Comparison of ENCODE assay signal across 10 cellular contexts in the genomic region with DNA sequence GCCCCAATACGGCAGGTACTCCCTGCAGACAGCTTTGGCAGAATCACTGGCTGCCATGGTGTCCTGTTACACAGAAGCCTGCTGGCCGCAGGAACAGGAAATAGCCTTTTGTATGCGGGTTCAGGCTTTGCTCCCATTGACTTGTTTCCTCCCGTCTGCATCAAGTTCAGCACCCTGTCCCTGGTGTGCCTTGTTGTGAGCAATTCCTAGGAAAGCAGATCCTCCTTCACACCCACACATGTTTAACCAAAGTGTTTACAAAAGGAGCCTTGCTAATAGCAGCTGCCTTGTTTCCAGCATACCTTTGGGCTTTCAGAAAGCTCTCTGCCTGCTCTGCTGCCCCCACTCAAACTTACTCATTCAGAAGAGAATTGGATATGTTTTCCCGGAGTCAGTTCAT.
DNase-seq lines count a peak whose midpoint lies in the region; ATAC-seq, FAIRE-seq and TF ChIP-seq lines count a peak whose summit lies in the region.
"Had no signal": no experiment of that assay in that cellular context is flagged by ENCODE, and none has a peak within 500 bp of the region (broad histone marks: within the 10 kb centered on the region; RNA-seq: fewer than 3 reads in every experiment).

No MANE protein-coding gene starts in this region.

- ATAC-seq in HG03378 (IDR thresholded peaks at IDR 0.05; ENCODE audit: unreplicated experiment) (no peak), left cardiac atrium (no peak)

- H3K27ac Mint-ChIP-seq in astrocyte (ENCODE audit: unreplicated experiment), result peak overlapping the region; percentile 87
- H3K27ac Mint-ChIP-seq: memory B cell had no signal

- intact Hi-C loops in A673 (cut with micrococcal nuclease; ENCODE audit: unreplicated experiment) (no loop called here), head of caudate nucleus (cut with DNase I) (no loop called here), left cardiac atrium (cut with DNase I) (no loop called here)

- peak overlapping the region; percentile 8 for H3K9ac ChIP-seq in astrocyte (ENCODE audit: low read length)

- TF ChIP-seq CTCF in A673 (conservative IDR thresholded peaks at IDR 0.05; ENCODE audit: low read depth, low read length), result no peak
- TF ChIP-seq CTCF in HFF-Myc (IDR thresholded peaks at IDR 0.05; ENCODE audit: low read depth, low read length, missing control alignments), result no peak
- no peak for TF ChIP-seq CTCF in astrocyte (IDR thresholded peaks at IDR 0.05; ENCODE audit: insufficient read depth, low read depth, low read length)
- no peak for TF ChIP-seq CTCF in kidney epithelial cell (IDR thresholded peaks at IDR 0.05; ENCODE audit: insufficient read depth, low read length, poor library complexity, severe bottlenecking)

- H3K9me3 ChIP-seq in A673 (ENCODE audit: low read depth, low read length, poor library complexity, severe bottlenecking), result no peaks in the 10 kb centered on the region
- no peaks in the 10 kb centered on the region for H3K9me3 ChIP-seq in astrocyte (ENCODE audit: insufficient read depth, low read depth, low read length)

- FAIRE-seq in astrocyte (lab: Jason Lieb, UNC), result no peak

- peaks cover 12% of the 10 kb centered on the region for H3K79me2 ChIP-seq in astrocyte (ENCODE audit: insufficient read depth, low read length)

- H3K36me3 Mint-ChIP-seq in astrocyte (ENCODE audit: low read depth, unreplicated experiment), result peaks cover 23% of the 10 kb centered on the region
- H3K36me3 Mint-ChIP-seq: memory B cell had no signal

- BruUV-seq in A673 (replicated peaks; lab: Mats Ljungman, UMichigan), result no TSS peak

- H3K27ac ChIP-seq in A673 (ENCODE audit: low read depth, low read length, poor library complexity, severe bottlenecking), result no peak overlapping the region
- peak overlapping the region; percentile 22 for H3K27ac ChIP-seq in astrocyte (ENCODE audit: low read depth, low read length)

- H3K36me3 ChIP-seq in A673 (ENCODE audit: insufficient read depth, low read length, poor library complexity, severe bottlenecking) (no peaks in the 10 kb centered on the region), astrocyte (ENCODE audit: insufficient read depth, low read length) (peaks cover 6% of the 10 kb centered on the region), kidney epithelial cell (ENCODE audit: control insufficient read depth, insufficient read depth, low read length) (no peaks in the 10 kb centered on the region)

- H3K4me3 ChIP-seq in A673 (ENCODE audit: low read depth, low read length, poor library complexity, severe bottlenecking), result no peak overlapping the region
- H3K4me3 ChIP-seq in HFF-Myc (replicated peaks; ENCODE audit: low read depth, low read length), result no peak overlapping the region
- peak overlapping the region; percentile 25 for H3K4me3 ChIP-seq in astrocyte (ENCODE audit: insufficient read depth, low read depth, low read length)
- H3K4me3 ChIP-seq in kidney epithelial cell (ENCODE audit: low read depth, low read length), result no peak overlapping the region

- H3K4me3 Mint-ChIP-seq in astrocyte (ENCODE audit: unreplicated experiment), result peak overlapping the region; percentile 9
- H3K4me3 Mint-ChIP-seq: memory B cell had no signal

- no peaks in the 10 kb centered on the region for H3K27me3 ChIP-seq in A673 (replicated peaks; ENCODE audit: insufficient read depth, low read depth, low read length, poor library complexity)
- H3K27me3 ChIP-seq in astrocyte (ENCODE audit: insufficient read depth, low read length), result no peaks in the 10 kb centered on the region
- no peaks in the 10 kb centered on the region for H3K27me3 ChIP-seq in kidney epithelial cell (ENCODE audit: control insufficient read depth, insufficient read depth, low read length)

- CTCF ChIA-PET in A673 (lab: Charles Lee), result no interaction called here

- H3K27me3 Mint-ChIP-seq in astrocyte (ENCODE audit: low read depth, unreplicated experiment), result no peaks in the 10 kb centered on the region
- H3K27me3 Mint-ChIP-seq: memory B cell had no signal

- DNase-seq in A673 (ENCODE audit: low spot score) (peak; percentile 38), HFF-Myc (ENCODE audit: extremely low read depth, low read depth) (peak; percentile 97), astrocyte (ENCODE audit: low read depth) (peak; percentile 96), kidney epithelial cell (ENCODE audit: low read depth) (peak; percentile 78), head of caudate nucleus (no peak), left cardiac atrium (no peak)
- DNase-seq in stimulated activated CD4-positive, alpha-beta T cell treated with anti-CD3 and anti-CD28 coated beads, Interleukin-2, amount 100 ng/mL, for 48 hours, result no peak
- DNase-seq: stimulated activated naive CD4-positive, alpha-beta T cell treated with Interleukin-2 at 50 U/mL for 16 hours had no signal

- H3K9me3 Mint-ChIP-seq in astrocyte (ENCODE audit: unreplicated experiment), result no peaks in the 10 kb centered on the region
- H3K9me3 Mint-ChIP-seq: memory B cell had no signal

- POLR2A ChIA-PET in A673 (lab: Charles Lee; ENCODE audit: low non-redundant PET), result no interaction called here

- H3K4me2 ChIP-seq in astrocyte (ENCODE audit: low read length), result peak overlapping the region; percentile 75

- no peak overlapping the region for H2AFZ ChIP-seq in astrocyte (ENCODE audit: low read depth, low read length)

- H3K4me1 Mint-ChIP-seq in astrocyte (ENCODE audit: low read depth, unreplicated experiment), result peaks cover 25% of the 10 kb centered on the region
- H3K4me1 Mint-ChIP-seq: memory B cell had no signal

- H3K4me1 ChIP-seq in A673 (ENCODE audit: insufficient read depth, low read length, poor library complexity, severe bottlenecking) (peaks cover 7% of the 10 kb centered on the region), astrocyte (ENCODE audit: insufficient read depth, low read length) (peaks cover 21% of the 10 kb centered on the region)

- H4K20me1 ChIP-seq in astrocyte (ENCODE audit: insufficient read depth, low read length), result peaks cover 6% of the 10 kb centered on the region

Comparison
In these comparisons a context has a peak if more than half of its experiments do, and no peak if none do; other contexts are left out.
1. DNase-seq: peak in A673 (single experiment), HFF-Myc (single experiment), astrocyte (single experiment) and kidney epithelial cell (single experiment); none in stimulated activated CD4-positive, alpha-beta T cell treated with anti-CD3 and anti-CD28 coated beads, Interleukin-2, amount 100 ng/mL, for 48 hours (0 of 2), head of caudate nucleus (0 of 42) and left cardiac atrium (single experiment).